13 cellular contexts compared by ENCODE assay signal in genomic region chr10:33271969-33272583, GRCh38.
DNase-seq lines count a peak whose midpoint lies in the region; ATAC-seq, FAIRE-seq and TF ChIP-seq lines count a peak whose summit lies in the region.
"Had no signal": no experiment of that assay in that cellular context is flagged by ENCODE, and none has a peak within 500 bp of the region (broad histone marks: within the 10 kb centered on the region; RNA-seq: fewer than 3 reads in every experiment).

No MANE protein-coding gene starts in this region.

- ATAC-seq in GM21619 (IDR thresholded peaks at IDR 0.05; ENCODE audit: unreplicated experiment), result no peak
- ATAC-seq: activated CD8-positive, alpha-beta T cell treated with anti-CD3 and anti-CD28 coated beads, Interleukin-2, amount 10 ng/mL, durations not matched to agents 7 days and 5 days had no signal

- H3K27ac ChIP-seq in endothelial cell of umbilical vein (ENCODE audit: insufficient read depth, low read depth, low read length), result peak overlapping the region; percentile 52
- H3K27ac ChIP-seq in osteoblast (ENCODE audit: low read depth, low read length), result peak overlapping the region; percentile 99
- H3K27ac ChIP-seq in small intestine (ENCODE audit: low read depth in 1 of 2, low read length in 1 of 2), result no peak overlapping the region

- WGBS in small intestine, 3 donors, result 62 to 74% (median 73%) methylated on average over 4 of the region's 4 CpGs

- H3K79me2 ChIP-seq in endothelial cell of umbilical vein (ENCODE audit: control insufficient read depth, insufficient read depth, low read length) (peaks cover 69% of the 10 kb centered on the region), osteoblast (ENCODE audit: insufficient read depth, low read length) (peaks cover 83% of the 10 kb centered on the region)

- H3K4me3 ChIP-seq in endothelial cell of umbilical vein (replicated peaks in 1 of 3; ENCODE audit: insufficient read depth in 1 of 3, low read depth in 1 of 3, low read length in 3 of 3) (no peak overlapping the region), osteoblast (ENCODE audit: insufficient read depth, low read length) (no peak overlapping the region), small intestine (ENCODE audit: low read depth in 1 of 2, low read length in 2 of 2) (no peak overlapping the region)

- DNase-seq in Caki2 (ENCODE audit: low read depth) (peak; percentile 50), NCI-H69 (lab: John Stamatoyannopoulos, UW) (peak; percentile 8), endothelial cell of umbilical vein (ENCODE audit: low read depth, low spot score) (no peak), osteoblast (ENCODE audit: insufficient read length, low spot score, missing footprints) (no peak), small intestine (no peak), H4 (ENCODE audit: low spot score) (no peak), foreskin melanocyte (no peak)
- DNase-seq: activated CD8-positive, alpha-beta T cell treated with anti-CD3 and anti-CD28 coated beads, Interleukin-2, amount 10 ng/mL, durations not matched to agents 7 days and 5 days; cortex of kidney; foreskin fibroblast; MM.1S; T-helper 9 cell had no signal

- H3K4me2 ChIP-seq in endothelial cell of umbilical vein (ENCODE audit: insufficient read depth, low read length) (no peak overlapping the region), osteoblast (ENCODE audit: insufficient read depth, low read length) (peak overlapping the region; percentile 51)

- H3K36me3 ChIP-seq in endothelial cell of umbilical vein (ENCODE audit: control insufficient read depth in 2 of 2, extremely low read depth in 1 of 2, insufficient read depth in 2 of 2, low read length in 2 of 2) (peaks cover 2 to 12% of the 10 kb centered on the region in 2 experiments), osteoblast (ENCODE audit: insufficient read depth, low read length) (peaks cover 45% of the 10 kb centered on the region), small intestine (ENCODE audit: control insufficient read depth in 2 of 2, insufficient read depth in 2 of 2, low read length in 2 of 2) (no peaks in the 10 kb centered on the region)

- POLR2A ChIA-PET in endothelial cell of umbilical vein (lab: Charles Lee), result interaction anchor here (0.5 to 1.2 kb wide), 2 partner anchors 79 to 326 kb away, joined by 3 read pairs; no protein-coding TSS in a partner anchor

- TF ChIP-seq CTCF in endothelial cell of umbilical vein (IDR thresholded peaks at IDR 0.05; ENCODE audit: extremely low read depth in 1 of 2, insufficient read depth in 1 of 2, low read depth in 1 of 2, low read length in 2 of 2) (no peak), osteoblast (IDR thresholded peaks at IDR 0.05; ENCODE audit: extremely low read depth, low read depth, low read length) (no peak)

- H2AFZ ChIP-seq in endothelial cell of umbilical vein (ENCODE audit: low read depth, low read length), result no peak overlapping the region
- H2AFZ ChIP-seq in osteoblast (ENCODE audit: low read length), result no peak overlapping the region

- CTCF ChIA-PET in endothelial cell of umbilical vein (lab: Charles Lee), result interaction anchor here (1.0 to 3.1 kb wide), 8 partner anchors 9 to 79 kb away, joined by 3 to 18 read pairs (median 8); no protein-coding TSS in a partner anchor

- H3K4me1 ChIP-seq in endothelial cell of umbilical vein (ENCODE audit: control insufficient read depth, extremely low read depth, insufficient read depth, low read length) (peaks cover 40% of the 10 kb centered on the region), osteoblast (ENCODE audit: insufficient read depth, low read length) (peaks cover 38% of the 10 kb centered on the region), small intestine (ENCODE audit: control insufficient read depth in 2 of 2, insufficient read depth in 1 of 2, low read depth in 1 of 2, low read length in 1 of 2) (no peaks in the 10 kb centered on the region)

- no peaks in the 10 kb centered on the region for H3K9me1 ChIP-seq in endothelial cell of umbilical vein (replicated peaks; ENCODE audit: control insufficient read depth, extremely low read depth, insufficient read depth, low read length)

- H3K9ac ChIP-seq in endothelial cell of umbilical vein (replicated peaks; ENCODE audit: extremely low read depth, insufficient read depth, low read length), result no peak overlapping the region

- H3K27me3 ChIP-seq in endothelial cell of umbilical vein (ENCODE audit: control insufficient read depth in 2 of 2, insufficient read depth in 2 of 2, low read length in 2 of 2) (no peaks in the 10 kb centered on the region), osteoblast (ENCODE audit: insufficient read depth, low read length) (no peaks in the 10 kb centered on the region), small intestine (ENCODE audit: control insufficient read depth in 2 of 2, insufficient read depth in 2 of 2, low read length in 2 of 2) (no peaks in the 10 kb centered on the region)

- no peaks in the 10 kb centered on the region for H4K20me1 ChIP-seq in endothelial cell of umbilical vein (replicated peaks; ENCODE audit: control insufficient read depth, extremely low read depth, insufficient read depth, low read length)
- H4K20me1 ChIP-seq in osteoblast (ENCODE audit: insufficient read depth, low read length), result no peaks in the 10 kb centered on the region

- BruUV-seq in endothelial cell of umbilical vein (replicated peaks; lab: Mats Ljungman, UMichigan), result no TSS peak

- no peaks in the 10 kb centered on the region for H3K9me3 ChIP-seq in endothelial cell of umbilical vein (replicated peaks; ENCODE audit: control insufficient read depth, insufficient read depth, low read length)
- no peaks in the 10 kb centered on the region for H3K9me3 ChIP-seq in osteoblast (ENCODE audit: low read depth, low read length)
- no peaks in the 10 kb centered on the region for H3K9me3 ChIP-seq in small intestine (ENCODE audit: control insufficient read depth, low read depth)

- TF ChIP-seq POLR2A in endothelial cell of umbilical vein (IDR thresholded peaks at IDR 0.05; ENCODE audit: low read depth, low read length), result no peak

- in situ Hi-C loops in Caki2 (cut with HindIII; ENCODE audit: low pct_unique_long_range_greater_than_20kb, low sequenced_read_pairs), result no loop called here

- dilution Hi-C loops in endothelial cell of umbilical vein (cut with MboI; ENCODE audit: extremely low pct_ligation_motif_present, low sequenced_read_pairs), result no loop called here

- no peak for FAIRE-seq in endothelial cell of umbilical vein (lab: Jason Lieb, UNC)
- no peak for FAIRE-seq in small intestine (lab: Jason Lieb, UNC)

- intact Hi-C loops in endothelial cell of umbilical vein (cut with micrococcal nuclease), result loop anchor here (2.0 kb wide), 1 partner anchor 31 kb away; no protein-coding TSS in a partner anchor

TF ChIP-seq in endothelial cell of umbilical vein, 7 proteins besides CTCF, POLR2A, EP300 and RAD21:
- no peak for TF ChIP-seq GATA2 (IDR thresholded peaks at IDR 0.05; ENCODE audit: insufficient read depth, insufficient read length, low read depth, low read length)
- TF ChIP-seq JUN (IDR thresholded peaks at IDR 0.05; ENCODE audit: borderline replicate concordance, insufficient read depth, insufficient read length, low read depth), result no peak
- no peak for TF ChIP-seq EZH2 (IDR thresholded peaks at IDR 0.05; ENCODE audit: borderline replicate concordance, low read depth, low read length, severe bottlenecking)
- no peak for TF ChIP-seq POLR2AphosphoS5 (IDR thresholded peaks at IDR 0.05; ENCODE audit: insufficient read depth, low read depth, low read length)
- TF ChIP-seq MAX (IDR thresholded peaks at IDR 0.05; ENCODE audit: insufficient read depth, insufficient read length), result no peak
- no peak for TF ChIP-seq FOS (IDR thresholded peaks at IDR 0.05; ENCODE audit: borderline replicate concordance, insufficient read depth, low read length)
- no peak for TF ChIP-seq MYC (IDR thresholded peaks at IDR 0.05; ENCODE audit: low read depth, low read length)

Comparison
In these comparisons a context has a peak if more than half of its experiments do, and no peak if none do; other contexts are left out.
1. DNase-seq: peak in Caki2 (single experiment) and NCI-H69 (single experiment); none in endothelial cell of umbilical vein (single experiment), osteoblast (single experiment), small intestine (single experiment), H4 (single experiment) and foreskin melanocyte (single experiment).
2. H3K27ac ChIP-seq: peak in endothelial cell of umbilical vein (single experiment) and osteoblast (single experiment); none in small intestine (0 of 2).